ENCODE assay signal across 15 cellular contexts in the genomic region with DNA sequence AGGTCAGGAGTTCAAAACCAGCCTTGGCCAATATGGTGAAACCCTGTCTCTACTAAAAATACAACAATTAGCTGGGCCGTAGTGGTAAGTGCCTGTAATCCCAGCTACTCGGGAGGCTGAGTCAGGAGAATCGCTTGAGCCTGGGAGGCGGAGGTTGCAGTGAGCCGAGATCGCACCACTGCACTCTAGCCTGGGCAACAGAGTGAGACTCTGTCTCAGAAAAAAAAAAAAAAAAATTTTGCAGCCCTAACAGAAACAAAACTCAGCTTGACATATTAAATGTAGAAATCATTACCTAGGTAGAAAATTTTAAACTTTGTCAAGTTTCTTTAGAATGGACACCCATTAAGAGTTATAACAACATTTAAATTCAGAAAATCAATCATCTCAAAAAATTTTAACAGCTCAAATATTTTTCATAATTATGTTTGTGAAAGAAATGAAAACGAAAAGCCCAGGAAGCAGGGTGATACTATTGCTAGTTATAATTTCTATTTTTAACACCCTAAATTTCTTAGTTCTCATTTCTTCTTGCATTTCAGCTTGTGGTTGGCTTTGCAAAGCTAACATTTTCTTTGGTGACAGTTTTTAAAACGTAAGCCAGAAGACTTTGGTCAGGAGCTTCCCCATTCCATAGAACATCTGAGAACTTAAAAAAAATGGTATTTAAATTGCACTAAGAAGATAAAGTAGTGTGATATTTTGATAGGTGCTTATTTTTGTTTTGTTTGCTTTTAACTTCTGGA. TPM values are rescaled to one million over a fixed set of nuclear protein-coding genes. Genes with fewer than 3 reads are reported as not detected.
DNase-seq lines count a peak whose midpoint lies in the region; ATAC-seq and TF ChIP-seq lines count a peak whose summit lies in the region.
"Had no signal": no experiment of that assay in that cellular context is flagged by ENCODE, and none has a peak within 500 bp of the region (broad histone marks: within the 10 kb centered on the region; RNA-seq: fewer than 3 reads in every experiment).

No MANE protein-coding gene starts in this region.

- H3K4me1 Mint-ChIP-seq in CD14-positive monocyte: peaks cover 18% of the 10 kb centered on the region
- H3K4me1 Mint-ChIP-seq: GM23338 had no signal

- no peak overlapping the region for H3K14ac ChIP-seq in trophoblast cell (ENCODE audit: low read length)

- H3K27me3 ChIP-seq in OCI-LY3 (ENCODE audit: low read depth, low read length): no peaks in the 10 kb centered on the region
- H3K27me3 ChIP-seq in trophoblast cell (ENCODE audit: insufficient read depth, low read length): no peaks in the 10 kb centered on the region
- H3K27me3 ChIP-seq: ovary, upper lobe of right lung had no signal

- H3K4me1 ChIP-seq in OCI-LY3 (ENCODE audit: low read length): peaks cover 18% of the 10 kb centered on the region
- no peaks in the 10 kb centered on the region for H3K4me1 ChIP-seq in trophoblast cell (ENCODE audit: control insufficient read depth in 1 of 2, insufficient read depth in 2 of 2, low read length in 2 of 2)
- H3K4me1 ChIP-seq: upper lobe of right lung had no signal

- no peak overlapping the region for H4K91ac ChIP-seq in trophoblast cell (ENCODE audit: low read depth, low read length)

- no peak overlapping the region for H4K8ac ChIP-seq in trophoblast cell (ENCODE audit: low read depth, low read length)

- H3K23ac ChIP-seq in trophoblast cell (ENCODE audit: low read length): no peak overlapping the region

- intact Hi-C loops in CD14-positive monocyte (cut with micrococcal nuclease) (no loop called here), head of caudate nucleus (cut with DNase I) (no loop called here)

- H3K27ac ChIP-seq in OCI-LY3 (ENCODE audit: low read length) (peak overlapping the region; percentile 70), trophoblast cell (ENCODE audit: low read depth, low read length) (no peak overlapping the region)
- H3K27ac ChIP-seq: dorsolateral prefrontal cortex, ovary, upper lobe of right lung had no signal

- H2AFZ ChIP-seq in OCI-LY3 (ENCODE audit: low read depth, low read length) (no peak overlapping the region), trophoblast cell (ENCODE audit: insufficient read depth, low read length, poor library complexity) (no peak overlapping the region)
- H2AFZ ChIP-seq: GM23338 had no signal

- no peaks in the 10 kb centered on the region for H3K79me1 ChIP-seq in trophoblast cell (ENCODE audit: low read length)

- H3K4me3 Mint-ChIP-seq in CD14-positive monocyte: peak overlapping the region; percentile 31 to 35
- H3K4me3 Mint-ChIP-seq: activated T-cell treated with anti-CD3 and anti-CD28 coated beads, Interleukin-2, amount 50 U/mL, for 4 hours; GM23338 had no signal

- no peak overlapping the region for H2AK5ac ChIP-seq in trophoblast cell (ENCODE audit: low read length)

- no peak overlapping the region for H2BK5ac ChIP-seq in trophoblast cell (ENCODE audit: low read depth, low read length, poor library complexity)

- H3K36me3 ChIP-seq in OCI-LY3 (replicated peaks; ENCODE audit: low read depth, low read length): no peaks in the 10 kb centered on the region
- H3K36me3 ChIP-seq in trophoblast cell (ENCODE audit: control insufficient read depth in 1 of 2, insufficient read depth in 2 of 2, low read length in 2 of 2): no peaks in the 10 kb centered on the region
- H3K36me3 ChIP-seq: ovary, upper lobe of right lung had no signal

- H3K79me2 ChIP-seq in OCI-LY3 (ENCODE audit: low read length): no peaks in the 10 kb centered on the region
- H3K79me2 ChIP-seq in trophoblast cell (ENCODE audit: control insufficient read depth, insufficient read depth, low read length, poor library complexity): no peaks in the 10 kb centered on the region

- H3K27ac Mint-ChIP-seq in CD14-positive monocyte: peak overlapping the region; percentile 23 to 86 (median 75)
- H3K27ac Mint-ChIP-seq: GM23338 had no signal

- no peaks in the 10 kb centered on the region for H3K9me3 ChIP-seq in OCI-LY3 (ENCODE audit: insufficient read depth, low read length)
- H3K9me3 ChIP-seq in trophoblast cell (ENCODE audit: insufficient read depth, low read depth, low read length): no peaks in the 10 kb centered on the region
- H3K9me3 ChIP-seq: ovary, upper lobe of right lung had no signal

- H3K9ac ChIP-seq in OCI-LY3 (ENCODE audit: low read length) (no peak overlapping the region), trophoblast cell (ENCODE audit: low read length) (no peak overlapping the region)

- no peak overlapping the region for H2BK12ac ChIP-seq in trophoblast cell (ENCODE audit: low read length)

- WGBS in trophoblast cell (ENCODE audit: extremely low coverage, insufficient coverage, insufficient read length): no CpG with 5 or more reads among the region's 8 CpGs

- ATAC-seq in GM19438 (IDR thresholded peaks at IDR 0.05; ENCODE audit: low read depth, unreplicated experiment) (peak; percentile 78), HG03108 (IDR thresholded peaks at IDR 0.05; ENCODE audit: unreplicated experiment) (peak; percentile 63), GM19463 (IDR thresholded peaks at IDR 0.05; ENCODE audit: unreplicated experiment) (no peak)
- ATAC-seq: activated T-cell treated with anti-CD3 and anti-CD28 coated beads, Interleukin-2, amount 50 U/mL, for 4 hours; GM23338; upper lobe of right lung had no signal

- no peak overlapping the region for H3K18ac ChIP-seq in trophoblast cell (ENCODE audit: low read length)

- H4K12ac ChIP-seq in trophoblast cell (ENCODE audit: low read depth, low read length): no peak overlapping the region

- peak overlapping the region; percentile 35 for H3K4me3 ChIP-seq in OCI-LY3 (ENCODE audit: low read length)
- H3K4me3 ChIP-seq in trophoblast cell (ENCODE audit: low read depth, low read length): no peak overlapping the region
- H3K4me3 ChIP-seq: dorsolateral prefrontal cortex, GM23338, ovary, upper lobe of right lung had no signal

- H4K20me1 ChIP-seq in OCI-LY3 (ENCODE audit: insufficient read depth, low read length): no peaks in the 10 kb centered on the region

- H3K36me3 Mint-ChIP-seq in CD14-positive monocyte: peaks cover 0 to 2% of the 10 kb centered on the region in 2 donors

- no peak overlapping the region for H3K4ac ChIP-seq in trophoblast cell (ENCODE audit: low read depth, low read length)

- H3K27me3 Mint-ChIP-seq in CD14-positive monocyte (ENCODE audit: low read depth in 3 of 3): peaks cover 0 to 41% (median 0%) of the 10 kb centered on the region in 3 donors

- TF ChIP-seq CTCF in CD14-positive monocyte (IDR thresholded peaks at IDR 0.05) (no peak), OCI-LY3 (IDR thresholded peaks at IDR 0.05; ENCODE audit: low read depth, low read length) (no peak)

- DNase-seq in CD14-positive monocyte (ENCODE audit: low spot score): no peak
- DNase-seq in trophoblast cell: no peak
- no peak for DNase-seq in head of caudate nucleus
- DNase-seq in H4 (ENCODE audit: low spot score): no peak
- DNase-seq: activated T-cell treated with anti-CD3 and anti-CD28 coated beads, Interleukin-2, amount 50 U/mL, for 4 hours; aorta; dorsolateral prefrontal cortex; NCI-H1694; ovary; upper lobe of right lung had no signal

- H3K9me3 Mint-ChIP-seq in CD14-positive monocyte: peaks cover 0 to 7% (median 0%) of the 10 kb centered on the region in 7 donors
- H3K9me3 Mint-ChIP-seq: activated T-cell treated with anti-CD3 and anti-CD28 coated beads, Interleukin-2, amount 50 U/mL, for 4 hours; GM23338 had no signal

- H3K4me2 ChIP-seq in OCI-LY3 (ENCODE audit: low read length) (peak overlapping the region; percentile 58), trophoblast cell (ENCODE audit: low read length) (no peak overlapping the region)
- H3K4me2 ChIP-seq: GM23338 had no signal

- no peak overlapping the region for H2BK120ac ChIP-seq in trophoblast cell (ENCODE audit: insufficient read depth, low read length, poor library complexity)

RNA-seq across cellular contexts. Expression of gene RBBP7, which starts 33.3 kb away (rescaled TPM):
- 10 to 100 TPM; 52.6 to 56.8 TPM for polyA plus RNA-seq in CD14-positive monocyte
- 199 and 211 TPM in 2 replicates for polyA plus RNA-seq in trophoblast cell (2013)
- 165 and 175 TPM in 2 replicates for total RNA-seq in H4 (2014; rRNA removed; shearing (Covaris generic))

RNA-seq across cellular contexts. Expression of gene REPS2, which starts 43.0 kb away (rescaled TPM):
- 1 to 10 TPM; 2.1 to 4.7 TPM for polyA plus RNA-seq in CD14-positive monocyte
- polyA plus RNA-seq in trophoblast cell (2013): 1.4 and 1.7 TPM in 2 replicates
- total RNA-seq in H4 (2014; rRNA removed; shearing (Covaris generic)): 0.53 and 1.1 TPM in 2 replicates
